In genomic region chr6:158160932-158161539, GRCh38 we compare ENCODE assay signal across 23 cellular contexts. TPM values are rescaled to one million over a fixed set of nuclear protein-coding genes. Genes with fewer than 3 reads are reported as not detected.
DNase-seq lines count a peak whose midpoint lies in the region; ATAC-seq and TF ChIP-seq lines count a peak whose summit lies in the region.
"Had no signal": no experiment of that assay in that cellular context is flagged by ENCODE, and none has a peak within 500 bp of the region (broad histone marks: within the 10 kb centered on the region; RNA-seq: fewer than 3 reads in every experiment).

No MANE protein-coding gene starts in this region.

- no peak overlapping the region for H3K27ac ChIP-seq in AG04450 (ENCODE audit: low read depth, low read length)
- peak overlapping the region; percentile 27; the same call in 1 of the 2 replicates for H3K27ac ChIP-seq in IMR-90 (ENCODE audit: insufficient read depth, low read length)
- H3K27ac ChIP-seq: skin epidermis, thyroid gland had no signal

- no CpG with 5 or more reads among the region's 3 CpGs for WGBS in IMR-90 (ENCODE audit: extremely low coverage in 2 of 2, insufficient read length in 1 of 2), 2 experiments

- H2AK9ac ChIP-seq in IMR-90 (replicated peaks; ENCODE audit: low read depth, low read length, poor library complexity), result no peak overlapping the region

- no peak overlapping the region for H2AFZ ChIP-seq in IMR-90 (replicated peaks; ENCODE audit: low read length, poor library complexity)

- no peak overlapping the region for H2BK20ac ChIP-seq in IMR-90 (ENCODE audit: low read depth, low read length)

- H3K56ac ChIP-seq in IMR-90 (ENCODE audit: extremely low read depth, insufficient read depth, low read length), result no peak overlapping the region

- H3K36me3 ChIP-seq in IMR-90 (ENCODE audit: control insufficient read depth, insufficient read depth, low read length), result peaks cover 2% of the 10 kb centered on the region; the same call in 1 of the 2 replicates
- H3K36me3 ChIP-seq: thyroid gland had no signal

- H3K4me2 ChIP-seq in IMR-90 (ENCODE audit: low read depth, low read length), result 0 out of 2 replicates have a peak overlapping the region, but pooled peaks have one; percentile 49

- H2BK120ac ChIP-seq in IMR-90 (ENCODE audit: low read depth, low read length), result no peak overlapping the region

- H3K36me3 Mint-ChIP-seq in osteocyte (ENCODE audit: unreplicated experiment) (peaks cover 18% of the 10 kb centered on the region), endothelial cell (ENCODE audit: low read depth, unreplicated experiment) (peaks cover 4% of the 10 kb centered on the region)

- TF ChIP-seq POLR2A in IMR-90 (IDR thresholded peaks at IDR 0.05; ENCODE audit: low read depth, low read length), result no peak

- H2AK5ac ChIP-seq in IMR-90 (ENCODE audit: low read depth, low read length), result no peak overlapping the region

- no peak overlapping the region for H3K4me3 Mint-ChIP-seq in osteocyte (ENCODE audit: unreplicated experiment)
- no peak overlapping the region for H3K4me3 Mint-ChIP-seq in endothelial cell (ENCODE audit: unreplicated experiment)
- H3K4me3 Mint-ChIP-seq: activated B cell treated with CpG ODN at 0.5 μM for 24 hours; activated CD4-positive, alpha-beta memory T cell treated with anti-CD3 and anti-CD28 coated beads, Interleukin-2, amount 10 ng/mL, durations not matched to agents 7 days and 5 days; activated naive CD8-positive, alpha-beta T cell treated with anti-CD3 and anti-CD28 coated beads, Interleukin-2, amount 50 U/mL, for 24 hours; central memory CD8-positive, alpha-beta T cell had no signal

- dilution Hi-C loops in IMR-90 (cut with HindIII; ENCODE audit: low sequenced_read_pairs, unreplicated experiment), result no loop called here

- ATAC-seq in IMR-90 (ENCODE audit: low read depth), result peak; percentile 90
- ATAC-seq: activated naive CD8-positive, alpha-beta T cell treated with anti-CD3 and anti-CD28 coated beads, Interleukin-2, amount 50 U/mL, for 24 hours had no signal

- H3K9me3 ChIP-seq in AG04450 (ENCODE audit: control insufficient read depth, insufficient read depth, low read length) (no peaks in the 10 kb centered on the region), IMR-90 (ENCODE audit: control insufficient read depth, insufficient read depth, low read length) (no peaks in the 10 kb centered on the region)
- H3K9me3 ChIP-seq: thyroid gland had no signal

- no peak overlapping the region for H3K9ac ChIP-seq in IMR-90 (ENCODE audit: low read depth, low read length)

- H3K9me3 Mint-ChIP-seq in osteocyte (ENCODE audit: unreplicated experiment), result peaks cover 6% of the 10 kb centered on the region
- no peaks in the 10 kb centered on the region for H3K9me3 Mint-ChIP-seq in endothelial cell (ENCODE audit: unreplicated experiment)
- H3K9me3 Mint-ChIP-seq: activated B cell treated with CpG ODN at 0.5 μM for 24 hours; activated CD4-positive, alpha-beta memory T cell treated with anti-CD3 and anti-CD28 coated beads, Interleukin-2, amount 10 ng/mL, durations not matched to agents 7 days and 5 days; activated naive CD8-positive, alpha-beta T cell treated with anti-CD3 and anti-CD28 coated beads, Interleukin-2, amount 50 U/mL, for 24 hours; central memory CD8-positive, alpha-beta T cell had no signal

- no peak overlapping the region for H4K8ac ChIP-seq in IMR-90 (ENCODE audit: low read depth in 2 of 2, low read length in 2 of 2)

- TF ChIP-seq RAD21 in IMR-90 (IDR thresholded peaks at IDR 0.05; ENCODE audit: low read length), result no peak

- H3K4me3 ChIP-seq in AG04450 (ENCODE audit: low read depth, low read length) (no peak overlapping the region), IMR-90 (ENCODE audit: insufficient read depth, low read depth, low read length) (no peak overlapping the region), fibroblast of pulmonary artery (replicated peaks; ENCODE audit: low read depth, low read length) (no peak overlapping the region)
- H3K4me3 ChIP-seq: lung, skin epidermis, thyroid gland had no signal

- H3K27me3 Mint-ChIP-seq in osteocyte (ENCODE audit: unreplicated experiment), result no peaks in the 10 kb centered on the region
- peaks cover 2% of the 10 kb centered on the region for H3K27me3 Mint-ChIP-seq in endothelial cell (ENCODE audit: unreplicated experiment)
- H3K27me3 Mint-ChIP-seq: activated B cell treated with CpG ODN at 0.5 μM for 24 hours; activated CD4-positive, alpha-beta memory T cell treated with anti-CD3 and anti-CD28 coated beads, Interleukin-2, amount 10 ng/mL, durations not matched to agents 7 days and 5 days; activated naive CD8-positive, alpha-beta T cell treated with anti-CD3 and anti-CD28 coated beads, Interleukin-2, amount 50 U/mL, for 24 hours; central memory CD8-positive, alpha-beta T cell had no signal

- H3K18ac ChIP-seq in IMR-90 (ENCODE audit: low read depth, low read length), result no peak overlapping the region

- no peak overlapping the region for H3K4ac ChIP-seq in IMR-90 (ENCODE audit: low read depth, low read length)

- in situ Hi-C loops in IMR-90 (cut with MboI; ENCODE audit: low sequenced_read_pairs), result no loop called here

- CTCF ChIA-PET in AG04450 (lab: Charles Lee), result interaction anchor here (0.7 to 0.9 kb wide), 2 partner anchors 53 to 336 kb away, joined by 3 to 13 read pairs; no protein-coding TSS in a partner anchor
- CTCF ChIA-PET in IMR-90 (lab: Yijun Ruan, JAX), result interaction anchor here (1.1 kb wide), 1 partner anchor 8 kb away, joined by 3 read pairs; no protein-coding TSS in a partner anchor

- H3K4me1 Mint-ChIP-seq in osteocyte (ENCODE audit: unreplicated experiment) (peaks cover 15% of the 10 kb centered on the region), endothelial cell (ENCODE audit: unreplicated experiment) (peaks cover 4% of the 10 kb centered on the region)

- peaks cover 7% of the 10 kb centered on the region; the same call in 1 of the 2 replicates for H3K4me1 ChIP-seq in IMR-90 (ENCODE audit: control insufficient read depth, insufficient read depth, low read length)
- H3K4me1 ChIP-seq: thyroid gland had no signal

- no peak for TF ChIP-seq CTCF in AG04450 (IDR thresholded peaks at IDR 0.05; ENCODE audit: low read depth, low read length)
- TF ChIP-seq CTCF in IMR-90 (conservative IDR thresholded peaks at IDR 0.05; ENCODE audit: low read depth, low read length), result no peak
- TF ChIP-seq CTCF in fibroblast of pulmonary artery (IDR thresholded peaks at IDR 0.05; ENCODE audit: low read length, missing control alignments), result no peak
- no peak for TF ChIP-seq CTCF in osteocyte (IDR thresholded peaks at IDR 0.05)
- TF ChIP-seq CTCF in endothelial cell (IDR thresholded peaks at IDR 0.05; ENCODE audit: unreplicated experiment), result no peak

- peaks cover 15 to 27% of the 10 kb centered on the region in 2 experiments for H3K79me1 ChIP-seq in IMR-90 (ENCODE audit: low read depth in 1 of 2, low read length in 2 of 2)

- POLR2A ChIA-PET in AG04450 (lab: Yijun Ruan, JAX), result interaction anchor here (0.7 kb wide), 1 partner anchor 14 kb away, joined by 3 read pairs; no protein-coding TSS in a partner anchor
- POLR2A ChIA-PET in IMR-90 (lab: Charles Lee; ENCODE audit: unreplicated experiment), result interaction anchor here (0.6 kb wide), 1 partner anchor 639 kb away, joined by 4 read pairs; no protein-coding TSS in a partner anchor

- H2BK15ac ChIP-seq in IMR-90 (ENCODE audit: low read depth, low read length), result no peak overlapping the region

- H3K9me1 ChIP-seq in IMR-90 (ENCODE audit: insufficient read depth, low read length), result peaks cover 8% of the 10 kb centered on the region

- H3K27me3 ChIP-seq in AG04450 (ENCODE audit: control insufficient read depth, insufficient read depth, low read length), result no peaks in the 10 kb centered on the region
- no peaks in the 10 kb centered on the region for H3K27me3 ChIP-seq in IMR-90 (ENCODE audit: control insufficient read depth, insufficient read depth, low read length)
- H3K27me3 ChIP-seq: thyroid gland had no signal

- no peak overlapping the region for H3K23ac ChIP-seq in IMR-90 (ENCODE audit: low read depth, low read length)

- H2BK5ac ChIP-seq in IMR-90 (ENCODE audit: low read depth, low read length, poor library complexity, severe bottlenecking), result peak overlapping the region; percentile 3

- BruUV-seq in IMR-90 (replicated peaks; lab: Mats Ljungman, UMichigan), result no TSS peak

- H3K27ac Mint-ChIP-seq in osteocyte (ENCODE audit: unreplicated experiment), result no peak overlapping the region
- H3K27ac Mint-ChIP-seq in endothelial cell (ENCODE audit: unreplicated experiment), result no peak overlapping the region
- H3K27ac Mint-ChIP-seq: activated B cell treated with CpG ODN at 0.5 μM for 24 hours; activated CD4-positive, alpha-beta memory T cell treated with anti-CD3 and anti-CD28 coated beads, Interleukin-2, amount 10 ng/mL, durations not matched to agents 7 days and 5 days; activated naive CD8-positive, alpha-beta T cell treated with anti-CD3 and anti-CD28 coated beads, Interleukin-2, amount 50 U/mL, for 24 hours had no signal

- H4K20me1 ChIP-seq in IMR-90 (ENCODE audit: insufficient read depth, low read length), result no peaks in the 10 kb centered on the region; the same call in 1 of the 2 replicates

- DNase-seq in AG04450 (ENCODE audit: low read depth, low spot score) (peak; percentile 16), IMR-90 (peak; percentile 73), astrocyte of the hippocampus (ENCODE audit: low read depth, low spot score) (peak; percentile 70), fibroblast of pulmonary artery (ENCODE audit: low read depth) (peak; percentile 56), NCI-H524 treated with DMSO at 0.1 percent for 48 hours (lab: John Stamatoyannopoulos, UW) (no peak), C1 segment of cervical spinal cord (lab: John Stamatoyannopoulos, UW) (no peak), osteocyte (ENCODE audit: extremely low spot score, unreplicated experiment) (no peak), endothelial cell (ENCODE audit: low spot score) (no peak)
- DNase-seq: 8988T; activated B cell treated with CpG ODN at 0.5 μM for 24 hours; activated CD4-positive, alpha-beta memory T cell treated with anti-CD3 and anti-CD28 coated beads, Interleukin-2, amount 10 ng/mL, durations not matched to agents 7 days and 5 days; activated gamma-delta T cell; activated naive CD8-positive, alpha-beta T cell treated with anti-CD3 and anti-CD28 coated beads, Interleukin-2, amount 50 U/mL, for 24 hours; activated T-cell treated with anti-CD3 and anti-CD28 coated beads for 4 hours; kidney glomerular epithelial cell; NCI-H1436 treated with DMSO at 0.1 percent for 48 hours; NCI-H524; RPMI8226; stimulated activated naive CD4-positive, alpha-beta T cell treated with Interleukin-2 at 50 U/mL for 16 hours; thyroid gland had no signal

- no peak overlapping the region for H3K14ac ChIP-seq in IMR-90 (replicated peaks; ENCODE audit: low read depth, low read length)

- no peak overlapping the region for H4K91ac ChIP-seq in IMR-90 (ENCODE audit: insufficient read depth, low read depth, low read length)

- no peak overlapping the region for H4K5ac ChIP-seq in IMR-90 (ENCODE audit: low read depth, low read length)

- intact Hi-C loops in IMR-90 (cut with micrococcal nuclease), result no loop called here

RNA-seq across cellular contexts. Expression of gene SERAC1, which starts 7.0 kb away (rescaled TPM):
- polyA plus RNA-seq in AG04450 (2011; rRNA removed) (11.2 and 14.5 TPM in 2 replicates), IMR-90 (2012; rRNA removed) (6.7 and 7.7 TPM in 2 replicates)
- polyA minus RNA-seq in AG04450 (2011; rRNA and poly(A)+ RNA removed), result 11.1 and 13.9 TPM in 2 replicates
- total RNA-seq in IMR-90 (2012; rRNA removed) (15.6 and 16.9 TPM in 2 replicates), osteocyte (10.3 and 10.7 TPM in 2 replicates), endothelial cell (ENCODE audit: unreplicated experiment) (13.8 TPM)
- polyA plus RNA-seq in IMR-90 (2012; cell fraction: cytosol; rRNA removed), result 1.6 and 1.7 TPM in 2 replicates
- 2.2 and 13.6 TPM in 2 replicates for polyA plus RNA-seq in IMR-90 (2012; cell fraction: nucleus; rRNA removed; ENCODE audit: low replicate concordance)

RNA-seq across cellular contexts. Expression of gene GTF2H5, which starts 7.1 kb away (rescaled TPM):
- polyA plus RNA-seq in AG04450 (2011; rRNA removed) (21.4 and 27.5 TPM in 2 replicates), IMR-90 (2012; rRNA removed) (8.4 and 8.5 TPM in 2 replicates)
- 1.6 and 2.4 TPM in 2 replicates for polyA minus RNA-seq in AG04450 (2011; rRNA and poly(A)+ RNA removed)
- total RNA-seq in IMR-90 (2012; rRNA removed) (3.9 and 6.1 TPM in 2 replicates), osteocyte (29.3 and 31.6 TPM in 2 replicates), endothelial cell (ENCODE audit: unreplicated experiment) (29.9 TPM)
- polyA plus RNA-seq in IMR-90 (2012; cell fraction: cytosol; rRNA removed), result 1.2 and 3.1 TPM in 2 replicates
- polyA plus RNA-seq in IMR-90 (2012; cell fraction: nucleus; rRNA removed; ENCODE audit: low replicate concordance), result 0.39 and 3.2 TPM in 2 replicates

Comparison
In these comparisons a context has a peak if more than half of its experiments do, and no peak if none do; other contexts are left out.
1. DNase-seq: peak in AG04450 (single experiment), IMR-90 (single experiment), astrocyte of the hippocampus (single experiment) and fibroblast of pulmonary artery (single experiment); none in NCI-H524 treated with DMSO at 0.1 percent for 48 hours (single experiment), C1 segment of cervical spinal cord (0 of 14), osteocyte (single experiment) and endothelial cell (single experiment).